In the genomic region with DNA sequence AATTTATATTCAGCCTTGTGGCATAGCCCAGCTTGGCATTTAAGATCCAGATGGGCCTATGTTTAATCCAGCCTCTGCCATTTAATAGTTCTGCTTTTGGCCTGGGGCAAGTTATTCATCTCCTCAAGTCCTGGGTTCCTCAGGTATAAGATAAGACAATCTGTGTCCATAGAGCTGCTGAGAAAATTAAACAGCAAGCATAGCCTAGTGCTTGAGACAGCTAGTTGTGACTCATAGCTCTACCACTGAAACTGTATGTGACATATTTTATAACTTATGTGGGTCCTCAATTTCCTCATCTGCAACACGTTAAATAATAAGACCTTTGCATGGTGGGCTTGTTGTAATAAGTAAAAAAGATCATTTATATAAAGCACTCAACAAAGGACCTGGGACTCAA, we compare ENCODE assay signal across 20 cellular contexts. TPM values are rescaled to one million over a fixed set of nuclear protein-coding genes. Genes with fewer than 3 reads are reported as not detected.
DNase-seq lines count a peak whose midpoint lies in the region; ATAC-seq and TF ChIP-seq lines count a peak whose summit lies in the region.
"Had no signal": no experiment of that assay in that cellular context is flagged by ENCODE, and none has a peak within 500 bp of the region (broad histone marks: within the 10 kb centered on the region; RNA-seq: fewer than 3 reads in every experiment).

No MANE protein-coding gene starts in this region.

- H3K4me3 ChIP-seq in hepatocyte = no peak overlapping the region
- no peak overlapping the region for H3K4me3 ChIP-seq in A673 (ENCODE audit: low read depth, low read length, poor library complexity, severe bottlenecking)
- H3K4me3 ChIP-seq in mesendoderm (ENCODE audit: low read length) = no peak overlapping the region
- H3K4me3 ChIP-seq: A549, BLaER1, GM23248, HAP-1 had no signal

- H3K4me2 ChIP-seq in hepatocyte = peak overlapping the region; percentile 47
- H3K4me2 ChIP-seq in mesendoderm (ENCODE audit: low read length) = no peak overlapping the region
- H3K4me2 ChIP-seq: A549, BLaER1 had no signal

- ATAC-seq in GM18861 (IDR thresholded peaks at IDR 0.05; ENCODE audit: unreplicated experiment) (peak; percentile 87), GM21423 (IDR thresholded peaks at IDR 0.05; ENCODE audit: unreplicated experiment) (peak; percentile 66), HG03558 (IDR thresholded peaks at IDR 0.05; ENCODE audit: extremely low read depth, unreplicated experiment) (peak; percentile 50)
- ATAC-seq: A549, Right ventricle myocardium inferior had no signal

- H2AK5ac ChIP-seq in mesendoderm (ENCODE audit: low read length) = no peak overlapping the region

- CTCF ChIA-PET in A673 (lab: Charles Lee) = no interaction called here

- H2BK15ac ChIP-seq in mesendoderm (replicated peaks; ENCODE audit: low read depth) = no peak overlapping the region

- no peaks in the 10 kb centered on the region for H3K79me1 ChIP-seq in mesendoderm (ENCODE audit: low read length)

- no peak overlapping the region for H3K23ac ChIP-seq in mesendoderm (ENCODE audit: low read length)

- no TSS peak for BruUV-seq in A673 (replicated peaks; lab: Mats Ljungman, UMichigan)

- no peak overlapping the region for H4K8ac ChIP-seq in mesendoderm (ENCODE audit: low read depth, low read length)

- no peak overlapping the region for H2BK120ac ChIP-seq in mesendoderm (ENCODE audit: low read depth, low read length)

- no peaks in the 10 kb centered on the region for H3K9me3 ChIP-seq in hepatocyte (ENCODE audit: low read depth)
- no peaks in the 10 kb centered on the region for H3K9me3 ChIP-seq in A673 (ENCODE audit: low read depth, low read length, poor library complexity, severe bottlenecking)
- H3K9me3 ChIP-seq: A549, BLaER1, HAP-1 had no signal

- H3K9ac ChIP-seq in mesendoderm (ENCODE audit: low read length) = no peak overlapping the region
- H3K9ac ChIP-seq: BLaER1, GM23248 had no signal

- no peak overlapping the region for H3K56ac ChIP-seq in mesendoderm (ENCODE audit: low read length)

- no peak overlapping the region for H4K5ac ChIP-seq in mesendoderm (ENCODE audit: low read length)

- H3K36me3 ChIP-seq in hepatocyte (replicated peaks; ENCODE audit: insufficient read depth, low read depth) (no peaks in the 10 kb centered on the region), A673 (ENCODE audit: insufficient read depth, low read length, poor library complexity, severe bottlenecking) (no peaks in the 10 kb centered on the region), mesendoderm (ENCODE audit: control insufficient read depth, insufficient read depth, low read length) (no peaks in the 10 kb centered on the region)
- H3K36me3 ChIP-seq: BLaER1, HAP-1 had no signal

- no peak overlapping the region for H2AFZ ChIP-seq in hepatocyte
- H2AFZ ChIP-seq: GM23248 had no signal

- intact Hi-C loops in A673 (cut with micrococcal nuclease; ENCODE audit: unreplicated experiment) = no loop called here

- no peak overlapping the region for H2BK5ac ChIP-seq in mesendoderm (ENCODE audit: low read length)

- H3K9me2 ChIP-seq in hepatocyte (replicated peaks; ENCODE audit: insufficient read depth) = no peaks in the 10 kb centered on the region

- H3K18ac ChIP-seq in mesendoderm (ENCODE audit: low read length) = no peak overlapping the region

- H3K27me3 ChIP-seq in hepatocyte = no peaks in the 10 kb centered on the region
- peaks cover 5% of the 10 kb centered on the region for H3K27me3 ChIP-seq in A673 (replicated peaks; ENCODE audit: insufficient read depth, low read depth, low read length, poor library complexity)
- H3K27me3 ChIP-seq in mesendoderm (ENCODE audit: insufficient read depth, low read length, poor library complexity) = no peaks in the 10 kb centered on the region
- H3K27me3 ChIP-seq: BLaER1 had no signal

- TF ChIP-seq CTCF in hepatocyte (IDR thresholded peaks at IDR 0.05; ENCODE audit: poor library complexity) = no peak
- no peak for TF ChIP-seq CTCF in A673 (conservative IDR thresholded peaks at IDR 0.05; ENCODE audit: low read depth, low read length)

- H3K4ac ChIP-seq in mesendoderm (ENCODE audit: low read depth, low read length) = no peak overlapping the region

- H3K79me2 ChIP-seq in hepatocyte (no peaks in the 10 kb centered on the region), mesendoderm (ENCODE audit: control insufficient read depth, insufficient read depth, low read length) (no peaks in the 10 kb centered on the region)

- POLR2A ChIA-PET in A673 (lab: Charles Lee; ENCODE audit: low non-redundant PET) = no interaction called here

- no peaks in the 10 kb centered on the region for H4K20me1 ChIP-seq in hepatocyte (ENCODE audit: insufficient read depth, poor library complexity, severe bottlenecking)
- H4K20me1 ChIP-seq: BLaER1 had no signal

- 70% methylated on average over 1 of the region's 1 CpG for WGBS in hepatocyte (ENCODE audit: low lambda C conversion rate, missing lambda C conversion rate)
- no CpG with 5 or more reads among the region's 1 CpG for WGBS in mesendoderm (ENCODE audit: extremely low coverage, insufficient coverage, low lambda C conversion rate)

- H3K4me1 ChIP-seq in hepatocyte (ENCODE audit: insufficient read depth) = peaks cover 20% of the 10 kb centered on the region
- no peaks in the 10 kb centered on the region for H3K4me1 ChIP-seq in A673 (ENCODE audit: insufficient read depth, low read length, poor library complexity, severe bottlenecking)
- H3K4me1 ChIP-seq in mesendoderm (ENCODE audit: control insufficient read depth, low read depth, low read length) = no peaks in the 10 kb centered on the region
- H3K4me1 ChIP-seq: A549, BLaER1, HAP-1 had no signal

- H3K27ac ChIP-seq in hepatocyte = peak overlapping the region; percentile 77
- H3K27ac ChIP-seq in A673 (ENCODE audit: low read depth, low read length, poor library complexity, severe bottlenecking) = no peak overlapping the region
- H3K27ac ChIP-seq in mesendoderm (ENCODE audit: low read depth, low read length) = no peak overlapping the region
- H3K27ac ChIP-seq: A549, BLaER1, GM23248 had no signal

- DNase-seq in hepatocyte (ENCODE audit: low spot score) = no peak
- DNase-seq in T-helper 1 cell = no peak
- DNase-seq in A673 (ENCODE audit: low spot score) = no peak
- no peak for DNase-seq in mesendoderm
- DNase-seq: CD4-positive, alpha-beta memory T cell; GF-D8; GM23248; KBM-7; NCI-H1417 treated with DMSO at 0.1 percent for 48 hours; NCI-H187 treated with DMSO at 0.1 percent for 48 hours; NCI-H226; NCI-H524 had no signal

RNA-seq across cellular contexts. Expression of a gene that starts 53.3 kb away (rescaled TPM):
- 5.1 and 5.2 TPM in 2 replicates for total RNA-seq in hepatocyte
- 1.4 and 2.7 TPM in 2 replicates for polyA plus RNA-seq in hepatocyte
- not detected in 2 replicates for total RNA-seq in A673 (2021)
- 0.01 TPM for polyA plus RNA-seq in mesendoderm (2013, experiment 1 of 2)
- polyA plus RNA-seq in mesendoderm (2013, experiment 2 of 2) = under 0.01 TPM
- total RNA-seq: CD4-positive, alpha-beta memory T cell; GM23248; HepG2; Right ventricle myocardium inferior had no signal
- polyA plus RNA-seq: A549; CD4-positive, alpha-beta memory T cell; GM23248; HepG2 had no signal
